ENCODE assay signal across 8 cellular contexts in genomic region chr11:22192642-22193347, GRCh38. TPM values are rescaled to one million over a fixed set of nuclear protein-coding genes. Genes with fewer than 3 reads are reported as not detected.
DNase-seq lines count a peak whose midpoint lies in the region; ATAC-seq and TF ChIP-seq lines count a peak whose summit lies in the region.

Gene ANO5 (plus strand): TSS chr11:22193085. CDS start chr11:22193493, 408 bp downstream.

- WGBS in HUES64 = under 1% methylated on average over 56 of the region's 56 CpGs

- H3K27me3 ChIP-seq in HUES64 (ENCODE audit: insufficient read depth, low read length) (peaks cover 5% of the 10 kb centered on the region; the same call in 1 of the 2 replicates), foreskin keratinocyte (peaks cover 36% of the 10 kb centered on the region), vagina (no peaks in the 10 kb centered on the region)
- H3K27me3 ChIP-seq in CD8-positive, alpha-beta memory T cell (ENCODE audit: insufficient read depth, low read length, poor library complexity, severe bottlenecking) = no peaks in the 10 kb centered on the region

- peaks cover 0 to 5% (median 2%) of the 10 kb centered on the region in 7 donors for H3K9me3 Mint-ChIP-seq in naive B cell
- H3K9me3 Mint-ChIP-seq in CD8-positive, alpha-beta memory T cell = peaks cover 0 to 8% (median 0%) of the 10 kb centered on the region in 5 donors

- peak; percentile 82 for DNase-seq in COLO668 (lab: John Stamatoyannopoulos, UW; ENCODE audit: unreplicated experiment)
- peak; percentile 37 for DNase-seq in T1000 (lab: John Stamatoyannopoulos, UW)
- DNase-seq in foreskin keratinocyte = no peak
- no peak for DNase-seq in naive B cell
- no peak for DNase-seq in vagina (ENCODE audit: extremely low spot score in 2 of 2)
- no peak for DNase-seq in CD8-positive, alpha-beta memory T cell

- no peak for TF ChIP-seq CTCF in foreskin keratinocyte (conservative IDR thresholded peaks at IDR 0.05)
- no peak for TF ChIP-seq CTCF in vagina (IDR thresholded peaks at IDR 0.05)

- peak within 1 kb of the TSS; percentile 73 for H3K9ac ChIP-seq in HUES64 (ENCODE audit: low read depth, low read length)

- no peaks in the 10 kb centered on the region for H3K36me3 ChIP-seq in HUES64 (ENCODE audit: insufficient read depth, low read length)
- no peaks in the 10 kb centered on the region for H3K36me3 ChIP-seq in vagina
- no peaks in the 10 kb centered on the region for H3K36me3 ChIP-seq in CD8-positive, alpha-beta memory T cell (ENCODE audit: insufficient read depth, low read length)

- peak within 1 kb of the TSS in 2 of 6 donors; percentile 60 for H3K27ac Mint-ChIP-seq in naive B cell
- no peak within 1 kb of the TSS for H3K27ac Mint-ChIP-seq in CD8-positive, alpha-beta memory T cell

- H3K4me3 ChIP-seq in HUES64 (ENCODE audit: low read length) = peak within 1 kb of the TSS; percentile 81
- H3K4me3 ChIP-seq in vagina = peak within 1 kb of the TSS; percentile 39 to 53
- no peak within 1 kb of the TSS for H3K4me3 ChIP-seq in CD8-positive, alpha-beta memory T cell (ENCODE audit: low read length)

- POLR2A ChIA-PET in CD8-positive, alpha-beta memory T cell (lab: Charles Lee) = no interaction called here

- CTCF ChIA-PET in CD8-positive, alpha-beta memory T cell (lab: Charles Lee) = no interaction called here

- peak within 1 kb of the TSS; percentile 52 to 89 (median 80) for H3K4me3 Mint-ChIP-seq in naive B cell
- H3K4me3 Mint-ChIP-seq in CD8-positive, alpha-beta memory T cell = peak within 1 kb of the TSS in 3 of 7 donors; percentile 19 to 55 (median 49)

- ATAC-seq in GM19395 (IDR thresholded peaks at IDR 0.05; ENCODE audit: unreplicated experiment) (peak; percentile 57), foreskin keratinocyte (peak; percentile 67), naive B cell (ENCODE audit: low read depth in 2 of 2) (peak in 1 of 2 donors; percentile 33)

- peaks cover 14 to 25% (median 20%) of the 10 kb centered on the region in 3 donors for H3K4me1 Mint-ChIP-seq in naive B cell
- H3K4me1 Mint-ChIP-seq in CD8-positive, alpha-beta memory T cell = peaks cover 0 to 6% (median 0%) of the 10 kb centered on the region in 3 donors

- H3K4me1 ChIP-seq in HUES64 (ENCODE audit: insufficient read depth, low read length) = peaks cover 8% of the 10 kb centered on the region; the same call in 1 of the 2 replicates
- H3K4me1 ChIP-seq in foreskin keratinocyte = no peaks in the 10 kb centered on the region
- H3K4me1 ChIP-seq in vagina = peaks cover 10% of the 10 kb centered on the region
- no peaks in the 10 kb centered on the region for H3K4me1 ChIP-seq in CD8-positive, alpha-beta memory T cell (ENCODE audit: insufficient read depth, low read length)

- peaks cover 0 to 3% of the 10 kb centered on the region in 2 donors for H3K36me3 Mint-ChIP-seq in naive B cell
- no peaks in the 10 kb centered on the region for H3K36me3 Mint-ChIP-seq in CD8-positive, alpha-beta memory T cell

- intact Hi-C loops in vagina (cut with DNase I) = no loop called here

- TF ChIP-seq POLR2A in vagina (IDR thresholded peaks at IDR 0.05) = no peak

- no peaks in the 10 kb centered on the region for H3K9me3 ChIP-seq in HUES64 (ENCODE audit: insufficient read depth, low read depth, low read length)
- H3K9me3 ChIP-seq in vagina = no peaks in the 10 kb centered on the region
- H3K9me3 ChIP-seq in CD8-positive, alpha-beta memory T cell (ENCODE audit: low read length) = no peaks in the 10 kb centered on the region

- H3K27ac ChIP-seq in HUES64 (ENCODE audit: low read depth, low read length) = no peak within 1 kb of the TSS
- no peak within 1 kb of the TSS for H3K27ac ChIP-seq in foreskin keratinocyte
- no peak within 1 kb of the TSS for H3K27ac ChIP-seq in vagina
- H3K27ac ChIP-seq in CD8-positive, alpha-beta memory T cell (ENCODE audit: low read depth, low read length) = no peak within 1 kb of the TSS

- peaks cover 31 to 41% (median 39%) of the 10 kb centered on the region in 3 donors for H3K27me3 Mint-ChIP-seq in naive B cell
- H3K27me3 Mint-ChIP-seq in CD8-positive, alpha-beta memory T cell = peaks cover 8 to 26% of the 10 kb centered on the region in 2 donors

RNA-seq across cellular contexts. Expression of gene ANO5, which starts in this region (rescaled TPM):
- 2.7 TPM for polyA plus RNA-seq in HUES64 (2013, experiment 1 of 2)
- polyA plus RNA-seq in HUES64 (2013, experiment 2 of 2) = 4.1 TPM
- not detected in 2 replicates for total RNA-seq in foreskin keratinocyte
- not detected in 2 replicates for polyA plus RNA-seq in foreskin keratinocyte
- polyA plus RNA-seq in naive B cell (ENCODE audit: low read depth in 6 of 6) = under 1 TPM in 1 of 6 donors, not detected in 5; 0.29 TPM
- total RNA-seq in vagina = 1.2 TPM
- under 1 TPM in 1 of 2 experiments, not detected in 1; 0.04 TPM for total RNA-seq in CD8-positive, alpha-beta memory T cell
- not detected for polyA plus RNA-seq in CD8-positive, alpha-beta memory T cell

Comparison
In these comparisons a context has a peak if more than half of its experiments do, and no peak if none do; other contexts are left out.
1. Peak in ATAC-seq in foreskin keratinocyte; RNA of the gene not detected or under 1 TPM.
2. DNase-seq: peak in COLO668 (single experiment) and T1000 (single experiment); none in foreskin keratinocyte (0 of 2), naive B cell (single experiment), vagina (0 of 2) and CD8-positive, alpha-beta memory T cell (0 of 5).